ENCODE assay signal across 21 cellular contexts in the genomic region with DNA sequence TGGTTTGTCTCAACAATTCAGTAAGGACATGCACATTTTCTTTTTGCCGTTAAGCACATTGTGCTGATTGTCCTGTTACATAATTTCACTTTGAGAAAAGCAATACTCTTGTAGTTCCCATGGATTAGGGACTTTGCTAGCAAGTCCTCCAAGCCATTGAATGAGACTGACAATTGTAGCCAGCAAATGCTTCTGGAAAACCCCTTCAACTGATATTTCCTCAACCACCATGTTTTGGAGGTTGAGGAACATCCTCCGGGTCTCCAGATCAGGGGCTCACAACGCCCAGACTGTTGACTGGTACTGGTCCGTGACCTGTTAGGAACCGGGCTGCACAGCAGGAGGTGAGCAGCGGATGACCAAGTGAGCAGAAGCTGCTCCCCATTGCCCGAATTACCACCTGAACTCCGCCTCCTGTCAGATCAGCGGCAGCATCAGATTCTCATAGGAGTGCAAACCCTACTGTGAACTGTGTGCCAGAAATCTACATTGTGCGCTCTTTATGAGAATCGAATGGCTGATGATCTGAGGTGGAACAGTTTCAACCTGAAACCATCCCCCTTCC. TPM values are rescaled to one million over a fixed set of nuclear protein-coding genes. Genes with fewer than 3 reads are reported as not detected.
DNase-seq lines count a peak whose midpoint lies in the region; ATAC-seq, FAIRE-seq and TF ChIP-seq lines count a peak whose summit lies in the region.
"Had no signal": no experiment of that assay in that cellular context is flagged by ENCODE, and none has a peak within 500 bp of the region (broad histone marks: within the 10 kb centered on the region; RNA-seq: fewer than 3 reads in every experiment).

No MANE protein-coding gene starts in this region.

- H2BK120ac ChIP-seq in neuronal stem cell (ENCODE audit: low read depth, low read length), result no peak overlapping the region

- no peaks in the 10 kb centered on the region for H3K36me3 Mint-ChIP-seq in activated naive CD4-positive, alpha-beta T cell treated with anti-CD3 and anti-CD28 coated beads for 36 hours (ENCODE audit: low read depth)
- H3K36me3 Mint-ChIP-seq: CD4-positive, CD25-positive, alpha-beta regulatory T cell had no signal

- H3K23ac ChIP-seq in neuronal stem cell (ENCODE audit: low read depth, low read length, poor library complexity), result no peak overlapping the region

- H3K9ac ChIP-seq in neuronal stem cell (ENCODE audit: low read depth, low read length, poor library complexity), result no peak overlapping the region

- H3K18ac ChIP-seq in neuronal stem cell (ENCODE audit: low read length), result peak overlapping the region; percentile 11

- no peak overlapping the region for H2AK5ac ChIP-seq in neuronal stem cell (ENCODE audit: low read depth, low read length)

- H2AFZ ChIP-seq in neuronal stem cell (ENCODE audit: low read length), result no peak overlapping the region

- FAIRE-seq in bronchial epithelial cell (lab: Jason Lieb, UNC), result peak; percentile 7
- FAIRE-seq: A204.1, G401.6, HTR-8/SVneo had no signal

- H3K27ac Mint-ChIP-seq in activated naive CD4-positive, alpha-beta T cell treated with anti-CD3 and anti-CD28 coated beads for 36 hours, result no peak overlapping the region
- H3K27ac Mint-ChIP-seq: CD4-positive, CD25-positive, alpha-beta regulatory T cell had no signal

- H3K27me3 ChIP-seq in left ventricle myocardium inferior (ENCODE audit: low read depth) (no peaks in the 10 kb centered on the region), bronchial epithelial cell (ENCODE audit: control insufficient read depth, insufficient read depth, low read length) (no peaks in the 10 kb centered on the region), neuronal stem cell (ENCODE audit: control insufficient read depth in 3 of 3, insufficient read depth in 3 of 3, low read depth in 1 of 3, low read length in 3 of 3) (no peaks in the 10 kb centered on the region), thoracic aorta (replicated peaks; ENCODE audit: insufficient read depth) (no peaks in the 10 kb centered on the region), ovary (no peaks in the 10 kb centered on the region)
- H3K27me3 ChIP-seq: BE2C had no signal

- H3K4me3 ChIP-seq in left ventricle myocardium inferior (no peak overlapping the region), bronchial epithelial cell (ENCODE audit: low read depth, low read length) (no peak overlapping the region), neuronal stem cell (ENCODE audit: low read length in 2 of 2) (no peak overlapping the region), thoracic aorta (no peak overlapping the region), ovary (no peak overlapping the region)

- H3K4me1 ChIP-seq in left ventricle myocardium inferior, result peaks cover 62% of the 10 kb centered on the region
- H3K4me1 ChIP-seq in neuronal stem cell (ENCODE audit: control insufficient read depth in 2 of 2, insufficient read depth in 1 of 2, low read depth in 1 of 2, low read length in 2 of 2), result no peaks in the 10 kb centered on the region
- H3K4me1 ChIP-seq in thoracic aorta (ENCODE audit: control insufficient read depth in 1 of 2, low read depth in 2 of 2), result peaks cover 3 to 16% of the 10 kb centered on the region in 2 donors
- H3K4me1 ChIP-seq in ovary (ENCODE audit: insufficient read depth), result no peaks in the 10 kb centered on the region
- H3K4me1 ChIP-seq: BE2C, Caco-2 had no signal

- H3K9me3 ChIP-seq in left ventricle myocardium inferior (replicated peaks), result no peaks in the 10 kb centered on the region
- no peaks in the 10 kb centered on the region for H3K9me3 ChIP-seq in neuronal stem cell (replicated peaks in 1 of 2; ENCODE audit: control insufficient read depth in 2 of 2, insufficient read depth in 1 of 2, low read depth in 1 of 2, low read length in 2 of 2)
- no peaks in the 10 kb centered on the region for H3K9me3 ChIP-seq in thoracic aorta
- no peaks in the 10 kb centered on the region for H3K9me3 ChIP-seq in ovary
- H3K9me3 ChIP-seq: BE2C had no signal

- CTCF ChIA-PET in activated naive CD4-positive, alpha-beta T cell treated with anti-CD3 and anti-CD28 coated beads for 36 hours (lab: Charles Lee), result interaction anchor here (0.8 kb wide), 1 partner anchor 617 kb away, joined by 3 read pairs; no protein-coding TSS in a partner anchor

- no peak overlapping the region for H4K8ac ChIP-seq in neuronal stem cell (ENCODE audit: low read depth, low read length)

- no peak overlapping the region for H3K14ac ChIP-seq in neuronal stem cell (ENCODE audit: low read length)

- H3K36me3 ChIP-seq in left ventricle myocardium inferior, result no peaks in the 10 kb centered on the region
- H3K36me3 ChIP-seq in bronchial epithelial cell (ENCODE audit: control insufficient read depth, insufficient read depth, low read length), result no peaks in the 10 kb centered on the region
- no peaks in the 10 kb centered on the region for H3K36me3 ChIP-seq in neuronal stem cell (replicated peaks in 1 of 2; ENCODE audit: control insufficient read depth in 2 of 2, insufficient read depth in 2 of 2, low read length in 2 of 2)
- no peaks in the 10 kb centered on the region for H3K36me3 ChIP-seq in thoracic aorta
- H3K36me3 ChIP-seq in ovary, result no peaks in the 10 kb centered on the region
- H3K36me3 ChIP-seq: BE2C had no signal

- TF ChIP-seq CTCF in left ventricle myocardium inferior (IDR thresholded peaks at IDR 0.05; ENCODE audit: borderline replicate concordance) (no peak), bronchial epithelial cell (IDR thresholded peaks at IDR 0.05; ENCODE audit: insufficient read depth, low read length, severe bottlenecking) (no peak), thoracic aorta (IDR thresholded peaks at IDR 0.05) (no peak), ovary (IDR thresholded peaks at IDR 0.05) (no peak)

- no peaks in the 10 kb centered on the region for H3K79me1 ChIP-seq in neuronal stem cell (ENCODE audit: low read depth, low read length)

- no peaks in the 10 kb centered on the region for H3K9me3 Mint-ChIP-seq in activated naive CD4-positive, alpha-beta T cell treated with anti-CD3 and anti-CD28 coated beads for 36 hours
- H3K9me3 Mint-ChIP-seq: CD4-positive, CD25-positive, alpha-beta regulatory T cell had no signal

- no peak overlapping the region for H4K91ac ChIP-seq in neuronal stem cell (ENCODE audit: low read depth, low read length, poor library complexity)

- WGBS in neuronal stem cell (ENCODE audit: extremely low coverage in 2 of 2, insufficient read length in 2 of 2, insufficient replicate concordance in 1 of 2), 2 donors, result no CpG with 5 or more reads among the region's 11 CpGs
- 85 to 89% (median 85%) methylated on average over 11 of the region's 11 CpGs for WGBS in ovary, 3 donors

- H2BK12ac ChIP-seq in neuronal stem cell (ENCODE audit: low read length), result no peak overlapping the region

- no peak overlapping the region for H2BK5ac ChIP-seq in neuronal stem cell (ENCODE audit: low read length)

- H3K27ac ChIP-seq in left ventricle myocardium inferior (replicated peaks), result peak overlapping the region; percentile 48
- no peak overlapping the region for H3K27ac ChIP-seq in neuronal stem cell (replicated peaks; ENCODE audit: low read length)
- no peak overlapping the region for H3K27ac ChIP-seq in thoracic aorta
- H3K27ac ChIP-seq in ovary, result no peak overlapping the region

- ATAC-seq in Right ventricle myocardium inferior, result no peak
- ATAC-seq in thoracic aorta (ENCODE audit: insufficient number of reproducible peaks, low FRiP score, low read depth), result peak; percentile 43
- no peak for ATAC-seq in HG02798 (IDR thresholded peaks at IDR 0.05; ENCODE audit: poor library complexity, unreplicated experiment)
- ATAC-seq: HCT116 had no signal

- peaks cover 15% of the 10 kb centered on the region for H3K27me3 Mint-ChIP-seq in activated naive CD4-positive, alpha-beta T cell treated with anti-CD3 and anti-CD28 coated beads for 36 hours (ENCODE audit: low read depth)

- H3K4me2 ChIP-seq in neuronal stem cell (ENCODE audit: insufficient read depth, low read length, poor library complexity, severe bottlenecking), result no peak overlapping the region

- intact Hi-C loops in left ventricle myocardium inferior (cut with micrococcal nuclease), result no loop called here
- intact Hi-C loops in Right ventricle myocardium inferior (cut with DNase I), result no loop called here
- intact Hi-C loops in activated naive CD4-positive, alpha-beta T cell treated with anti-CD3 and anti-CD28 coated beads for 36 hours (cut with micrococcal nuclease), result no loop called here
- intact Hi-C loops in ovary (cut with DNase I), result no loop called here

- no peaks in the 10 kb centered on the region for H3K4me1 Mint-ChIP-seq in activated naive CD4-positive, alpha-beta T cell treated with anti-CD3 and anti-CD28 coated beads for 36 hours (ENCODE audit: low read depth)
- H3K4me1 Mint-ChIP-seq: CD4-positive, CD25-positive, alpha-beta regulatory T cell had no signal

- H3K4ac ChIP-seq in neuronal stem cell (ENCODE audit: low read length), result no peak overlapping the region

- no peak overlapping the region for H3K4me3 Mint-ChIP-seq in activated naive CD4-positive, alpha-beta T cell treated with anti-CD3 and anti-CD28 coated beads for 36 hours
- H3K4me3 Mint-ChIP-seq: CD4-positive, CD25-positive, alpha-beta regulatory T cell had no signal

- TF ChIP-seq EP300 in ovary (IDR thresholded peaks at IDR 0.05), result no peak

- H2BK15ac ChIP-seq in neuronal stem cell (ENCODE audit: low read length), result no peak overlapping the region

- no peak for DNase-seq in left ventricle myocardium inferior
- DNase-seq in Right ventricle myocardium inferior (ENCODE audit: missing footprints), result no peak
- no peak for DNase-seq in bronchial epithelial cell (ENCODE audit: low read depth)
- DNase-seq in neuronal stem cell (ENCODE audit: low spot score), result no peak
- DNase-seq in thoracic aorta (ENCODE audit: low spot score), result no peak
- DNase-seq in activated naive CD4-positive, alpha-beta T cell treated with anti-CD3 and anti-CD28 coated beads for 36 hours, result no peak
- DNase-seq in ovary, result no peak
- DNase-seq: ACHN; BE2C; C1 segment of cervical spinal cord; Caco-2; CD4-positive, CD25-positive, alpha-beta regulatory T cell; GOT3; H7; IMR-90; KBM-7 had no signal

- no peak for TF ChIP-seq POLR2A in ovary (IDR thresholded peaks at IDR 0.05)

RNA-seq across cellular contexts. Expression of a gene that starts 24.1 kb away (rescaled TPM):
- 2,454 TPM for total RNA-seq in left ventricle myocardium inferior
- 2,525 TPM for total RNA-seq in Right ventricle myocardium inferior
- total RNA-seq in bronchial epithelial cell, result 0.79 TPM in 1 of 2 replicates, not detected in the other
- 0.25 TPM for polyA plus RNA-seq in neuronal stem cell (2013, experiment 1 of 2)
- 0.19 TPM for polyA plus RNA-seq in neuronal stem cell (2013, experiment 2 of 2)
- 10 to 100 TPM; 32.2 to 52.9 TPM for total RNA-seq in thoracic aorta
- total RNA-seq in activated naive CD4-positive, alpha-beta T cell treated with anti-CD3 and anti-CD28 coated beads for 36 hours, result under 1 TPM in 1 of 2 experiments, not detected in 1; 0.36 TPM
- total RNA-seq in ovary, result 1 to 10 TPM in 3 of 7 donors, under 1 TPM in 4; 0.34 to 2.7 (median 0.83) TPM
- 1 to 10 TPM; 1.1 to 1.6 TPM for polyA plus RNA-seq in ovary
- total RNA-seq: Caco-2; CD4-positive, CD25-positive, alpha-beta regulatory T cell had no signal
- polyA plus RNA-seq: CD4-positive, CD25-positive, alpha-beta regulatory T cell; IMR-90 had no signal

Comparison
In these comparisons a context has a peak if more than half of its experiments do, and no peak if none do; other contexts are left out.
1. RNA of a gene that starts 24.1 kb away (total RNA-seq): 2,525 TPM in Right ventricle myocardium inferior (single experiment) and 2,454 TPM in left ventricle myocardium inferior (single experiment); 32.2 to 52.9 TPM in thoracic aorta, 0.34 to 2.7 TPM in ovary, 0.79 TPM in bronchial epithelial cell and 0.36 TPM in activated naive CD4-positive, alpha-beta T cell treated with anti-CD3 and anti-CD28 coated beads for 36 hours; every median in the first group is over 10 times any median in the second.